34 cellular contexts compared by ENCODE assay signal in the genomic region with DNA sequence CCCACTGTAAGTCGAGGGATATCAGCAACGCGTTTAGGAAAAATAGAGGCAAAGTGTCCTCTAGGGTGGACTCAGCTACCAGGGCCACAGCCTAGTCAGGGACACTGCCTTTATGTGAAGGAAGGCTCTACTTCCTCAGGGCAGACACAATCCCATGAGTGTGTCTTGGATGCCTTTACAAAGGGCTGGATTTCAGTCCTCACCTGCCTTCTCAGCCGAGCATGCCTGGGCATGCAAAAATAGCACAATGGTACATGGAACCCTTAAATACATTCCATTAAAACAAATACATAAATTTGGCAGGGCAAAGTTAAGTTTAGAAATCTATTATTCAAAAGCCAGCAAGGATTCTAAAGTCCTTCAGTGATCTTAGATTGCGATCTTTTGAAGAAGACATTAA.
"Had no signal": no experiment of that assay in that cellular context is flagged by ENCODE, and none has a peak within 500 bp of the region (broad histone marks: within the 10 kb centered on the region; RNA-seq: fewer than 3 reads in every experiment).

No MANE protein-coding gene starts in this region.

- ATAC-seq: activated CD8-positive, alpha-beta memory T cell treated with anti-CD3 and anti-CD28 coated beads, Interleukin-2, amount 10 ng/mL, durations not matched to agents 7 days and 5 days; activated naive CD8-positive, alpha-beta T cell treated with anti-CD3 and anti-CD28 coated beads, Interleukin-2, amount 50 U/mL, for 24 hours had no signal

- H3K4me1 Mint-ChIP-seq: activated CD4-positive, alpha-beta memory T cell treated with anti-CD3 and anti-CD28 coated beads, Interleukin-2, amount 10 ng/mL, durations not matched to agents 7 days and 5 days; activated CD8-positive, alpha-beta memory T cell treated with anti-CD3 and anti-CD28 coated beads, Interleukin-2, amount 10 ng/mL, durations not matched to agents 7 days and 5 days; activated naive CD4-positive, alpha-beta T cell treated with anti-CD3 and anti-CD28 coated beads, Interleukin-2, amount 10 ng/mL, durations not matched to agents 7 days and 5 days; activated naive CD8-positive, alpha-beta T cell treated with anti-CD3 and anti-CD28 coated beads, Interleukin-2, amount 50 U/mL, for 24 hours; brain; central memory CD8-positive, alpha-beta T cell had no signal

- H3K27ac Mint-ChIP-seq: activated CD4-positive, alpha-beta memory T cell treated with anti-CD3 and anti-CD28 coated beads, Interleukin-2, amount 10 ng/mL, durations not matched to agents 7 days and 5 days; activated CD8-positive, alpha-beta memory T cell treated with anti-CD3 and anti-CD28 coated beads, Interleukin-2, amount 10 ng/mL, durations not matched to agents 7 days and 5 days; activated naive CD4-positive, alpha-beta T cell treated with anti-CD3 and anti-CD28 coated beads, Interleukin-2, amount 10 ng/mL, durations not matched to agents 7 days and 5 days; activated naive CD8-positive, alpha-beta T cell; activated naive CD8-positive, alpha-beta T cell treated with anti-CD3 and anti-CD28 coated beads, Interleukin-2, amount 50 U/mL, for 24 hours had no signal

- FAIRE-seq: RCC 7860 had no signal

- H3K4me3 Mint-ChIP-seq: activated CD4-positive, alpha-beta memory T cell treated with anti-CD3 and anti-CD28 coated beads, Interleukin-2, amount 10 ng/mL, durations not matched to agents 7 days and 5 days; activated CD8-positive, alpha-beta memory T cell treated with anti-CD3 and anti-CD28 coated beads, Interleukin-2, amount 10 ng/mL, durations not matched to agents 7 days and 5 days; activated naive CD4-positive, alpha-beta T cell treated with anti-CD3 and anti-CD28 coated beads, Interleukin-2, amount 10 ng/mL, durations not matched to agents 7 days and 5 days; activated naive CD8-positive, alpha-beta T cell; activated naive CD8-positive, alpha-beta T cell treated with anti-CD3 and anti-CD28 coated beads, Interleukin-2, amount 50 U/mL, for 24 hours; brain; central memory CD8-positive, alpha-beta T cell had no signal

- DNase-seq: activated CD4-positive, alpha-beta memory T cell treated with anti-CD3 and anti-CD28 coated beads, Interleukin-2, amount 10 ng/mL, durations not matched to agents 7 days and 5 days; activated CD4-positive, alpha-beta T cell treated with anti-CD3 and anti-CD28 coated beads for 1 hour; activated CD4-positive, alpha-beta T cell treated with anti-CD3 and anti-CD28 coated beads for 48 hours; activated CD4-positive, CD25-positive, alpha-beta regulatory T cell; activated CD8-positive, alpha-beta memory T cell treated with anti-CD3 and anti-CD28 coated beads for 24 hours; activated CD8-positive, alpha-beta memory T cell treated with anti-CD3 and anti-CD28 coated beads, Interleukin-2, amount 10 ng/mL, durations not matched to agents 7 days and 5 days; activated CD8-positive, alpha-beta memory T cell treated with anti-CD3 and anti-CD28 coated beads, Interleukin-2, amount 50 U/mL, for 48 hours; activated effector memory CD4-positive, alpha-beta T cell treated with Interleukin-2 at 50 U/mL for 16 hours; activated naive CD4-positive, alpha-beta T cell treated with anti-CD3 and anti-CD28 coated beads, Interleukin-2, amount 10 ng/mL, durations not matched to agents 7 days and 5 days; activated naive CD8-positive, alpha-beta T cell treated with anti-CD3 and anti-CD28 coated beads, Interleukin-2, amount 50 U/mL, for 24 hours; activated T-cell treated with anti-CD3 and anti-CD28 coated beads, Interleukin-2, amount 50 U/mL, for 48 hours; anterior cingulate cortex; Kasumi-1; KG1; MM.1S; NCI-H1092 treated with DMSO at 0.1 percent for 48 hours; NCI-H1417; NCI-H187 treated with DMSO at 0.1 percent for 48 hours; NCI-H2081; NCI-H345; NCI-H524 treated with DMSO at 0.1 percent for 48 hours; NCI-H748 treated with DMSO at 0.1 percent for 48 hours; NK-92 treated with Interleukin-12 subunit alpha and Interleukin-12 subunit beta, amount 100 ng/mL, for 24 hours; PC-9; SHP77; SJCRH30; T1000; WERI-Rb-1 had no signal

- H3K27me3 ChIP-seq: cardiac muscle cell, SJCRH30 had no signal

- H3K9me3 ChIP-seq: SJCRH30 had no signal

- H3K4me3 ChIP-seq: cardiac muscle cell, PC-9, SJCRH30, SK-N-MC had no signal

- H3K27me3 Mint-ChIP-seq: activated CD4-positive, alpha-beta memory T cell treated with anti-CD3 and anti-CD28 coated beads, Interleukin-2, amount 10 ng/mL, durations not matched to agents 7 days and 5 days; activated CD8-positive, alpha-beta memory T cell treated with anti-CD3 and anti-CD28 coated beads, Interleukin-2, amount 10 ng/mL, durations not matched to agents 7 days and 5 days; activated naive CD4-positive, alpha-beta T cell treated with anti-CD3 and anti-CD28 coated beads, Interleukin-2, amount 10 ng/mL, durations not matched to agents 7 days and 5 days; activated naive CD8-positive, alpha-beta T cell; activated naive CD8-positive, alpha-beta T cell treated with anti-CD3 and anti-CD28 coated beads, Interleukin-2, amount 50 U/mL, for 24 hours; brain; central memory CD8-positive, alpha-beta T cell had no signal

- H3K36me3 Mint-ChIP-seq: activated CD8-positive, alpha-beta memory T cell treated with anti-CD3 and anti-CD28 coated beads, Interleukin-2, amount 10 ng/mL, durations not matched to agents 7 days and 5 days; activated naive CD4-positive, alpha-beta T cell treated with anti-CD3 and anti-CD28 coated beads, Interleukin-2, amount 10 ng/mL, durations not matched to agents 7 days and 5 days; activated naive CD8-positive, alpha-beta T cell; brain had no signal

- H3K27ac ChIP-seq: cardiac muscle cell, PC-9, SJCRH30, SK-N-MC, WERI-Rb-1 had no signal

- H3K9me3 Mint-ChIP-seq: activated CD4-positive, alpha-beta memory T cell treated with anti-CD3 and anti-CD28 coated beads, Interleukin-2, amount 10 ng/mL, durations not matched to agents 7 days and 5 days; activated naive CD8-positive, alpha-beta T cell treated with anti-CD3 and anti-CD28 coated beads, Interleukin-2, amount 50 U/mL, for 24 hours; brain had no signal

- H3K4me2 ChIP-seq: PC-9 had no signal

- H3K4me1 ChIP-seq: SJCRH30 had no signal

- H3K36me3 ChIP-seq: cardiac muscle cell, SJCRH30, WERI-Rb-1 had no signal
